In the genomic region with DNA sequence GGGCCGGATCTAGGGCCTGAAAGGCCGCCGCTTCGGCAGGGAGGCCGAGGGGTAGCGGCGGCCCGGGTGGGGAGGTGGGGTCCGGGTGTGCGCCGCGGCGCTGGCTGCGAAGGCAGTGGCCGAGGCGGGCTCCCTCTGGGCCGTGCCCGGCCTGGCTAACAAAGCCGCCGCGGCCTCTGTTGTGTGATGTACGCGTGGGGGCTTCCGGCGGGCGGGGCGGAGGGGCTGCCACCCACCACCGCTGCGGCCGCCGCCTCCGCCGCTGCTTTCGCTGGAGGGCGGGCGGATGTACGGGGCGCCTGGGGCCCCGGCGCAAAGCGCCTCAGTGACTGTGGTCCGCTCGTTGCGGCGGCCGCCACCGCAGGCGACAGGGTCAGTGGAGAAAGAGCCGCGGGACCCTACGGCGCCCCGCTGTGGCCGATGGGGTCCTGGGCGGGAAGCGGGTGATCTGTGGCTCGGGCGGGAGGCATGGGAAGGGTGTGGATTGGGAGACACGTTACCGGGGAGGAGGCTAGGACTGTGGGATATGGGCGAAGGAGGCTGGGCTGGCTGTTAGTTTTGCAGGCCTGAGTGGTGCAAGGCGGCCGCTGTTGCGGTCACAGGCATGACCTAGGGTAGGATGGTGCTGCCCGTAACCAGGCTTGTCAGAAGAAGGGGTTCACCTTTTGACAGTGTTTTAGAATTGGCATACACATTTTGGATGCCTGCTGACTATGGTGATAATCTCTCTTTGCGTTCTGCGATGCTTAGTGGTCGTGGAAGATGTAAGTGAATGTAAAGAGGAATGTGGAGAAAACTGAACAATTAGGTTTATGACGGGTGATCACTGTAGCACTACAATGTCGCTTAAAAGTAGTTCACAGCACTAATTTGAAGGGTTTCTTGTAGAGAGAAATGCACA, we compare ENCODE assay signal across 8 cellular contexts. TPM values are rescaled to one million over a fixed set of nuclear protein-coding genes. Genes with fewer than 3 reads are reported as not detected.
A peak's percentile ranks its signal among the peaks of the same experiment; 100 is the strongest.
DNase-seq lines count a peak whose midpoint lies in the region; ATAC-seq and TF ChIP-seq lines count a peak whose summit lies in the region.

No MANE protein-coding gene starts in this region.

- H3K4me3 ChIP-seq in effector memory CD4-positive, alpha-beta T cell (ENCODE audit: insufficient read depth, low read depth, low read length, poor library complexity, severe bottlenecking) = peak overlapping the region; percentile 88
- H3K4me3 ChIP-seq in mesendoderm (ENCODE audit: low read length) = peak overlapping the region; percentile 92

- WGBS in mesendoderm (ENCODE audit: extremely low coverage, insufficient coverage, low lambda C conversion rate) = no CpG with 5 or more reads among the region's 70 CpGs

- peak overlapping the region; percentile 68 for H2AK5ac ChIP-seq in mesendoderm (ENCODE audit: low read length)

- H3K4me1 Mint-ChIP-seq in activated CD8-positive, alpha-beta T cell treated with anti-CD3 and anti-CD28 coated beads, Interleukin-2, amount 10 ng/mL, durations not matched to agents 7 days and 5 days (ENCODE audit: low read depth) = peaks cover 52% of the 10 kb centered on the region

- H2BK120ac ChIP-seq in mesendoderm (ENCODE audit: low read depth, low read length) = no peak overlapping the region

- in situ Hi-C loops in GM13977 (cut with MboI; ENCODE audit: low pct_unique_long_range_greater_than_20kb, low sequenced_read_pairs, unreplicated experiment) = no loop called here

- H2BK5ac ChIP-seq in mesendoderm (ENCODE audit: low read length) = peak overlapping the region; percentile 77

- ATAC-seq in HG02943 (IDR thresholded peaks at IDR 0.05; ENCODE audit: low read depth, unreplicated experiment) = peak; percentile 39
- ATAC-seq in activated CD8-positive, alpha-beta T cell treated with anti-CD3 and anti-CD28 coated beads, Interleukin-2, amount 10 ng/mL, durations not matched to agents 7 days and 5 days = peak; percentile 52

- peaks cover 8% of the 10 kb centered on the region for H3K79me1 ChIP-seq in mesendoderm (ENCODE audit: low read length)

- no peak overlapping the region for H2BK15ac ChIP-seq in mesendoderm (replicated peaks; ENCODE audit: low read depth)

- H3K27me3 ChIP-seq in effector memory CD4-positive, alpha-beta T cell (replicated peaks; ENCODE audit: control insufficient read depth, insufficient read depth, low read length, poor library complexity, severe bottlenecking) = no peaks in the 10 kb centered on the region
- H3K27me3 ChIP-seq in mesendoderm (ENCODE audit: insufficient read depth, low read length, poor library complexity) = no peaks in the 10 kb centered on the region

- H3K79me2 ChIP-seq in mesendoderm (ENCODE audit: control insufficient read depth, insufficient read depth, low read length) = peaks cover 31% of the 10 kb centered on the region

- H4K8ac ChIP-seq in mesendoderm (ENCODE audit: low read depth, low read length) = no peak overlapping the region

- CTCF ChIA-PET in activated CD8-positive, alpha-beta T cell treated with anti-CD3 and anti-CD28 coated beads, Interleukin-2, amount 10 ng/mL, durations not matched to agents 7 days and 5 days (lab: Charles Lee) = interaction anchor here (2.2 to 3.0 kb wide), 2 partner anchors 99 to 100 kb away, joined by 10 to 16 read pairs; no protein-coding TSS in a partner anchor

- no peaks in the 10 kb centered on the region for H3K9me3 ChIP-seq in effector memory CD4-positive, alpha-beta T cell (ENCODE audit: control insufficient read depth, low read length)

- no peaks in the 10 kb centered on the region for H3K9me3 Mint-ChIP-seq in activated CD8-positive, alpha-beta T cell treated with anti-CD3 and anti-CD28 coated beads, Interleukin-2, amount 10 ng/mL, durations not matched to agents 7 days and 5 days (ENCODE audit: insufficient read depth)

- peak; percentile 34 for DNase-seq in 8988T
- DNase-seq in GM13977 (ENCODE audit: low spot score) = peak; percentile 69
- peak; percentile 84 for DNase-seq in NCI-H2227 (lab: John Stamatoyannopoulos, UW; ENCODE audit: unreplicated experiment)
- DNase-seq in activated CD8-positive, alpha-beta T cell treated with anti-CD3 and anti-CD28 coated beads, Interleukin-2, amount 10 ng/mL, durations not matched to agents 7 days and 5 days = peak; percentile 73
- DNase-seq in effector memory CD4-positive, alpha-beta T cell = peak; percentile 43 to 52 (median 46)
- DNase-seq in mesendoderm = peak; percentile 70
- DNase-seq in stimulated activated CD8-positive, alpha-beta memory T cell treated with anti-CD3 and anti-CD28 coated beads, Interleukin-15, amount 100 ng/mL, for 24 hours (ENCODE audit: low read depth) = peak; percentile 40

- H3K36me3 Mint-ChIP-seq in activated CD8-positive, alpha-beta T cell treated with anti-CD3 and anti-CD28 coated beads, Interleukin-2, amount 10 ng/mL, durations not matched to agents 7 days and 5 days (ENCODE audit: low read depth) = peaks cover 49% of the 10 kb centered on the region

- POLR2A ChIA-PET in activated CD8-positive, alpha-beta T cell treated with anti-CD3 and anti-CD28 coated beads, Interleukin-2, amount 10 ng/mL, durations not matched to agents 7 days and 5 days (lab: Charles Lee) = interaction anchor here (0.6 to 2.9 kb wide), 9 partner anchors 14 to 506 kb away, joined by 3 to 17 read pairs (median 5); partner anchors contain the start of genes CLK1, NIF3L1, PPIL3 and SPATS2L

- H4K5ac ChIP-seq in mesendoderm (ENCODE audit: low read length) = no peak overlapping the region

- H3K56ac ChIP-seq in mesendoderm (ENCODE audit: low read length) = peak overlapping the region; percentile 97

- H3K27ac Mint-ChIP-seq in activated CD8-positive, alpha-beta T cell treated with anti-CD3 and anti-CD28 coated beads, Interleukin-2, amount 10 ng/mL, durations not matched to agents 7 days and 5 days = peak overlapping the region; percentile 99

- H3K18ac ChIP-seq in mesendoderm (ENCODE audit: low read length) = peak overlapping the region; percentile 71

- peak overlapping the region; percentile 96 for H3K4me2 ChIP-seq in mesendoderm (ENCODE audit: low read length)

- H3K4ac ChIP-seq in mesendoderm (ENCODE audit: low read depth, low read length) = peak overlapping the region; percentile 88

- H3K4me3 Mint-ChIP-seq in activated CD8-positive, alpha-beta T cell treated with anti-CD3 and anti-CD28 coated beads, Interleukin-2, amount 10 ng/mL, durations not matched to agents 7 days and 5 days = peak overlapping the region; percentile 99

- peak overlapping the region; percentile 98 for H3K9ac ChIP-seq in mesendoderm (ENCODE audit: low read length)

- TF ChIP-seq CTCF in GM13977 (IDR thresholded peaks at IDR 0.05; ENCODE audit: extremely low read depth, insufficient read depth, missing control alignments) = peak; percentile 70

- peaks cover 27% of the 10 kb centered on the region for H3K4me1 ChIP-seq in effector memory CD4-positive, alpha-beta T cell (ENCODE audit: control insufficient read depth, insufficient read depth, low read length, poor library complexity, severe bottlenecking)
- no peaks in the 10 kb centered on the region for H3K4me1 ChIP-seq in mesendoderm (ENCODE audit: control insufficient read depth, low read depth, low read length)

- H3K36me3 ChIP-seq in effector memory CD4-positive, alpha-beta T cell (ENCODE audit: control insufficient read depth, insufficient read depth, low read length) = peaks cover 41% of the 10 kb centered on the region
- H3K36me3 ChIP-seq in mesendoderm (ENCODE audit: control insufficient read depth, insufficient read depth, low read length) = peaks cover 6% of the 10 kb centered on the region

- no peaks in the 10 kb centered on the region for H3K27me3 Mint-ChIP-seq in activated CD8-positive, alpha-beta T cell treated with anti-CD3 and anti-CD28 coated beads, Interleukin-2, amount 10 ng/mL, durations not matched to agents 7 days and 5 days (ENCODE audit: low read depth)

- peak overlapping the region; percentile 51 for H3K23ac ChIP-seq in mesendoderm (ENCODE audit: low read length)

- peak overlapping the region; percentile 97 for H3K27ac ChIP-seq in effector memory CD4-positive, alpha-beta T cell (ENCODE audit: insufficient read depth, low read length, poor library complexity, severe bottlenecking)
- peak overlapping the region; percentile 74 for H3K27ac ChIP-seq in mesendoderm (ENCODE audit: low read depth, low read length)

RNA-seq across cellular contexts. Expression of gene BZW1, which starts 0.7 kb away (rescaled TPM):
- total RNA-seq in activated CD8-positive, alpha-beta T cell treated with anti-CD3 and anti-CD28 coated beads, Interleukin-2, amount 10 ng/mL, durations not matched to agents 7 days and 5 days = 100 to 1,000 TPM; 276 to 304 TPM
- polyA plus RNA-seq in mesendoderm (2013, experiment 1 of 2) = 242 TPM
- polyA plus RNA-seq in mesendoderm (2013, experiment 2 of 2) = 238 TPM

RNA-seq across cellular contexts. Expression of gene CLK1, which starts 52.1 kb away (rescaled TPM):
- 100 to 1,000 TPM; 122 to 126 TPM for total RNA-seq in activated CD8-positive, alpha-beta T cell treated with anti-CD3 and anti-CD28 coated beads, Interleukin-2, amount 10 ng/mL, durations not matched to agents 7 days and 5 days
- polyA plus RNA-seq in mesendoderm (2013, experiment 1 of 2) = 33.3 TPM
- 34.0 TPM for polyA plus RNA-seq in mesendoderm (2013, experiment 2 of 2)

Comparison
In these comparisons a context has a peak if more than half of its experiments do, and no peak if none do; other contexts are left out.
1. Peak in every context shown above with its lines: DNase-seq, ATAC-seq, H3K4me3 ChIP-seq and H3K27ac ChIP-seq.
2. DNase-seq: peak in every context shown above with its lines; median percentile 84 in NCI-H2227; 73 in activated CD8-positive, alpha-beta T cell treated with anti-CD3 and anti-CD28 coated beads, Interleukin-2, amount 10 ng/mL, durations not matched to agents 7 days and 5 days; 70 in mesendoderm; 69 in GM13977; 46 in effector memory CD4-positive, alpha-beta T cell; 40 in stimulated activated CD8-positive, alpha-beta memory T cell treated with anti-CD3 and anti-CD28 coated beads, Interleukin-15, amount 100 ng/mL, for 24 hours; 34 in 8988T.